23 cellular contexts compared by ENCODE assay signal in the genomic region with DNA sequence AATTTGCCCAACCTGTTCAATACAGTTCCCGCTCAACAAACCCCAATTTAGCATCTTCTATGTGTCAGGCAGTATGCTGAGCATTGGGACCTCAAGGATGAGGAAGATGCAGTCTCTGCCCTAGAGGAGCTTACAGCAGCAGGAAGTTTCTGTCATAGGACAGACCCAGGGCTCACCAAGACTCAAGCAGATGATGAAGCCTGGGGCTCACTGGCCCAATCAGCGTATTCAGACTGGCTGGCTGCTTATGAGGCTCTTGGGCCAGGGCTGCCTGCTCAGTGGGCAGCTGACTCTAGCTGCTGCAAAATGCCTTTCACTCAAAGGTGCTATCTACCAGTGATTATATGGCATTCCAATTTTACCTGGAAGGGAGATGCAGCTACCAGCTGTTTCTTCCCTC. TPM values are rescaled to one million over a fixed set of nuclear protein-coding genes. Genes with fewer than 3 reads are reported as not detected.
A peak's percentile ranks its signal among the peaks of the same experiment; 100 is the strongest.
DNase-seq lines count a peak whose midpoint lies in the region; ATAC-seq, FAIRE-seq and TF ChIP-seq lines count a peak whose summit lies in the region.
"Had no signal": no experiment of that assay in that cellular context is flagged by ENCODE, and none has a peak within 500 bp of the region (broad histone marks: within the 10 kb centered on the region; RNA-seq: fewer than 3 reads in every experiment).

No MANE protein-coding gene starts in this region.

- no peak overlapping the region for H3K4me3 Mint-ChIP-seq in GM23338
- H3K4me3 Mint-ChIP-seq in stimulated activated effector memory CD8-positive, alpha-beta T cell treated with anti-CD3 and anti-CD28 coated beads, Interleukin-12 subunit alpha, Interleukin-12 subunit beta, amount 100 ng/mL, for 72 hours, result no peak overlapping the region
- H3K4me3 Mint-ChIP-seq: CD14-positive monocyte; CD8-positive, alpha-beta T cell; HFFc6 had no signal

- no peak overlapping the region for H4K91ac ChIP-seq in H1 (replicated peaks; ENCODE audit: insufficient read length, low read length)
- no peak overlapping the region for H4K91ac ChIP-seq in neuronal stem cell (ENCODE audit: low read depth, low read length, poor library complexity)

- H3K27ac Mint-ChIP-seq in GM23338, result no peak overlapping the region
- no peak overlapping the region for H3K27ac Mint-ChIP-seq in stimulated activated effector memory CD8-positive, alpha-beta T cell treated with anti-CD3 and anti-CD28 coated beads, Interleukin-12 subunit alpha, Interleukin-12 subunit beta, amount 100 ng/mL, for 72 hours
- H3K27ac Mint-ChIP-seq: CD14-positive monocyte; CD8-positive, alpha-beta T cell; HFFc6 had no signal

- no peaks in the 10 kb centered on the region for H4K20me1 ChIP-seq in GM23338 (replicated peaks; ENCODE audit: insufficient read depth)
- no peaks in the 10 kb centered on the region for H4K20me1 ChIP-seq in H1 (replicated peaks in 1 of 2; ENCODE audit: control insufficient read depth in 1 of 2, insufficient read depth in 2 of 2, low read length in 2 of 2)

- no peaks in the 10 kb centered on the region for H3K36me3 Mint-ChIP-seq in GM23338 (ENCODE audit: low read depth)
- no peaks in the 10 kb centered on the region for H3K36me3 Mint-ChIP-seq in stimulated activated effector memory CD8-positive, alpha-beta T cell treated with anti-CD3 and anti-CD28 coated beads, Interleukin-12 subunit alpha, Interleukin-12 subunit beta, amount 100 ng/mL, for 72 hours
- H3K36me3 Mint-ChIP-seq: CD14-positive monocyte; CD8-positive, alpha-beta T cell had no signal

- H2BK12ac ChIP-seq in H1 (ENCODE audit: low read depth, low read length) (no peak overlapping the region), neuronal stem cell (ENCODE audit: low read length) (no peak overlapping the region)

- peak; percentile 42 for FAIRE-seq in H1 (lab: Jason Lieb, UNC)
- FAIRE-seq: D721Med, GM12892 had no signal

- no peak overlapping the region for H3K4me2 ChIP-seq in GM23338
- H3K4me2 ChIP-seq in H1 (ENCODE audit: insufficient read depth in 1 of 2, low read depth in 2 of 2, low read length in 2 of 2), result no peak overlapping the region; a peak in 1 of 4 replicates
- no peak overlapping the region for H3K4me2 ChIP-seq in neuronal stem cell (ENCODE audit: insufficient read depth, low read length, poor library complexity, severe bottlenecking)

- H3F3A ChIP-seq in GM23338 (replicated peaks; ENCODE audit: low read depth), result no peaks in the 10 kb centered on the region

- H3K56ac ChIP-seq in H1 (replicated peaks; ENCODE audit: insufficient read length, low read depth, low read length), result no peak overlapping the region

- TF ChIP-seq CTCF in GM23338 (conservative IDR thresholded peaks at IDR 0.05; ENCODE audit: low read depth in 2 of 2), result no peak
- no peak for TF ChIP-seq CTCF in H1 (IDR thresholded peaks at IDR 0.05; ENCODE audit: control extremely low read depth in 1 of 3, insufficient read depth in 1 of 3, low read depth in 1 of 3, low read length in 3 of 3)

- H3K79me1 ChIP-seq in H1 (ENCODE audit: low read depth, low read length), result no peaks in the 10 kb centered on the region
- H3K79me1 ChIP-seq in neuronal stem cell (ENCODE audit: low read depth, low read length), result no peaks in the 10 kb centered on the region

- DNase-seq in AG08396 (ENCODE audit: low spot score) (peak; percentile 3), GM23338 (ENCODE audit: low spot score) (no peak), H1 (ENCODE audit: low read depth in 1 of 2, low spot score in 2 of 2) (no peak), neuronal stem cell (ENCODE audit: low spot score) (no peak)
- no peak for DNase-seq in stimulated activated effector memory CD8-positive, alpha-beta T cell treated with anti-CD3 and anti-CD28 coated beads, Interleukin-12 subunit alpha, Interleukin-12 subunit beta, amount 100 ng/mL, for 72 hours (ENCODE audit: low spot score in 2 of 2)
- DNase-seq: CD8-positive, alpha-beta T cell; COR-L47; DMS153; DMS79 treated with DMSO at 0.1 percent for 48 hours; EL; GDM1; GOT3; HCEC 1CT; HFFc6; KBM-7 had no signal

- no peaks in the 10 kb centered on the region for H3K9me2 ChIP-seq in GM23338 (ENCODE audit: insufficient read depth)

- H3K27ac ChIP-seq in GM23338 (ENCODE audit: low read depth) (no peak overlapping the region), H1 (ENCODE audit: low read depth, low read length) (no peak overlapping the region), neuronal stem cell (replicated peaks; ENCODE audit: low read length) (no peak overlapping the region)

- H3K4ac ChIP-seq in H1 (replicated peaks; ENCODE audit: insufficient read length, low read depth, low read length) (no peak overlapping the region), neuronal stem cell (ENCODE audit: low read length) (no peak overlapping the region)

- H2AFZ ChIP-seq in GM23338 (peak overlapping the region; percentile 64), H1 (ENCODE audit: low read length) (peak overlapping the region; percentile 98), neuronal stem cell (ENCODE audit: low read length) (peak overlapping the region; percentile 26)

- CTCF ChIA-PET in H1 (lab: Charles Lee; ENCODE audit: partially characterized antibody), result interaction anchor here (0.9 to 1.7 kb wide), 7 partner anchors 13 to 436 kb away, joined by 3 to 7 read pairs (median 3); a partner anchor contains a TSS

- ATAC-seq in GM23338, result peak; percentile 62
- no peak for ATAC-seq in HG02852 (IDR thresholded peaks at IDR 0.05; ENCODE audit: unreplicated experiment)
- no peak for ATAC-seq in stimulated activated effector memory CD8-positive, alpha-beta T cell treated with anti-CD3 and anti-CD28 coated beads, Interleukin-12 subunit alpha, Interleukin-12 subunit beta, amount 100 ng/mL, for 72 hours
- ATAC-seq in GM18907 (IDR thresholded peaks at IDR 0.05; ENCODE audit: unreplicated experiment), result no peak
- no peak for ATAC-seq in HG02642 (IDR thresholded peaks at IDR 0.05; ENCODE audit: poor library complexity, unreplicated experiment)
- ATAC-seq: CD8-positive, alpha-beta T cell had no signal

- no peaks in the 10 kb centered on the region for H3K23me2 ChIP-seq in H1 (ENCODE audit: low read depth, low read length)

- no peak overlapping the region for H3K14ac ChIP-seq in H1 (ENCODE audit: insufficient read length)
- peak overlapping the region; percentile 5 for H3K14ac ChIP-seq in neuronal stem cell (ENCODE audit: low read length)

- TF ChIP-seq EP300 in H1 (IDR thresholded peaks at IDR 0.05; ENCODE audit: borderline replicate concordance in 1 of 2, low read depth in 2 of 2, low read length in 2 of 2), result no peak

- H2BK15ac ChIP-seq in H1 (ENCODE audit: low read length) (0 out of 2 replicates have a peak overlapping the region, but pooled peaks have one; percentile 1), neuronal stem cell (ENCODE audit: low read length) (no peak overlapping the region)

- H3K36me3 ChIP-seq in GM23338 (ENCODE audit: insufficient read depth) (no peaks in the 10 kb centered on the region), H1 (ENCODE audit: control insufficient read depth in 2 of 4, insufficient read depth in 4 of 4, low read length in 3 of 4) (no peaks in the 10 kb centered on the region), neuronal stem cell (replicated peaks in 1 of 2; ENCODE audit: control insufficient read depth in 2 of 2, insufficient read depth in 2 of 2, low read length in 2 of 2) (no peaks in the 10 kb centered on the region)

- H3K4me1 Mint-ChIP-seq in GM23338, result peaks cover 17% of the 10 kb centered on the region
- no peaks in the 10 kb centered on the region for H3K4me1 Mint-ChIP-seq in stimulated activated effector memory CD8-positive, alpha-beta T cell treated with anti-CD3 and anti-CD28 coated beads, Interleukin-12 subunit alpha, Interleukin-12 subunit beta, amount 100 ng/mL, for 72 hours
- H3K4me1 Mint-ChIP-seq: CD14-positive monocyte had no signal

- H3K4me3 ChIP-seq in GM23338 (no peak overlapping the region), H1 (ENCODE audit: extremely low read depth in 1 of 4, insufficient read depth in 2 of 4, low read depth in 3 of 4, low read length in 4 of 4) (no peak overlapping the region), neuronal stem cell (ENCODE audit: low read length in 2 of 2) (no peak overlapping the region)

- no peaks in the 10 kb centered on the region for H3K9me3 Mint-ChIP-seq in GM23338
- H3K9me3 Mint-ChIP-seq in stimulated activated effector memory CD8-positive, alpha-beta T cell treated with anti-CD3 and anti-CD28 coated beads, Interleukin-12 subunit alpha, Interleukin-12 subunit beta, amount 100 ng/mL, for 72 hours, result no peaks in the 10 kb centered on the region
- H3K9me3 Mint-ChIP-seq: CD14-positive monocyte; CD8-positive, alpha-beta T cell; HFFc6 had no signal

- H3K4me1 ChIP-seq in GM23338 (ENCODE audit: insufficient read depth) (no peaks in the 10 kb centered on the region), H1 (replicated peaks in 1 of 4; ENCODE audit: control insufficient read depth in 3 of 4, insufficient read depth in 4 of 4, low read length in 3 of 4) (peaks cover 0 to 5% (median 3%) of the 10 kb centered on the region in 4 experiments; a peak in 5 of 7 replicates), neuronal stem cell (ENCODE audit: control insufficient read depth in 2 of 2, insufficient read depth in 1 of 2, low read depth in 1 of 2, low read length in 2 of 2) (peaks cover 0 to 11% of the 10 kb centered on the region in 2 donors)

- no peak for TF ChIP-seq POLR2A in H1 (IDR thresholded peaks at IDR 0.05; ENCODE audit: control extremely low read depth in 1 of 2, low read depth in 2 of 2, low read length in 2 of 2)

- POLR2A ChIA-PET in H1 (lab: Charles Lee; ENCODE audit: partially characterized antibody), result interaction anchor here (1.5 kb wide), 1 partner anchor 115 kb away, joined by 3 read pairs; no protein-coding TSS in a partner anchor

- H3K9me3 ChIP-seq in H1 (ENCODE audit: insufficient read depth in 2 of 2, low read depth in 1 of 2, low read length in 1 of 2), result no peaks in the 10 kb centered on the region
- no peaks in the 10 kb centered on the region for H3K9me3 ChIP-seq in neuronal stem cell (replicated peaks in 1 of 2; ENCODE audit: control insufficient read depth in 2 of 2, insufficient read depth in 1 of 2, low read depth in 1 of 2, low read length in 2 of 2)

- H4K5ac ChIP-seq in H1 (ENCODE audit: insufficient read length, low read depth, low read length), result no peak overlapping the region

- H3K9ac ChIP-seq in H1 (replicated peaks in 1 of 4; ENCODE audit: extremely low read depth in 1 of 4, low read depth in 3 of 4, low read length in 3 of 4) (no peak overlapping the region), neuronal stem cell (ENCODE audit: low read depth, low read length, poor library complexity) (no peak overlapping the region)

- peaks cover 9% of the 10 kb centered on the region for H3K27me3 Mint-ChIP-seq in GM23338 (ENCODE audit: insufficient read depth, low read depth, poor library complexity)

- H3K18ac ChIP-seq in H1 (ENCODE audit: extremely low read depth, low read length) (peak overlapping the region; percentile 29; the same call in 1 of the 2 replicates), neuronal stem cell (ENCODE audit: low read length) (no peak overlapping the region)

- H4K8ac ChIP-seq in H1 (ENCODE audit: extremely low read depth, insufficient read depth, low read length) (no peak overlapping the region), neuronal stem cell (ENCODE audit: low read depth, low read length) (no peak overlapping the region)

- H2BK5ac ChIP-seq in H1 (ENCODE audit: low read depth, low read length) (no peak overlapping the region), neuronal stem cell (ENCODE audit: low read length) (no peak overlapping the region)

- H2BK120ac ChIP-seq in H1 (replicated peaks; ENCODE audit: low read depth, low read length), result no peak overlapping the region
- no peak overlapping the region for H2BK120ac ChIP-seq in neuronal stem cell (ENCODE audit: low read depth, low read length)

- H3K79me2 ChIP-seq in GM23338 (replicated peaks; ENCODE audit: insufficient read depth) (no peaks in the 10 kb centered on the region), H1 (ENCODE audit: control insufficient read depth in 1 of 2, insufficient read depth in 2 of 2, low read length in 2 of 2) (no peaks in the 10 kb centered on the region)

- H2BK20ac ChIP-seq in H1 (ENCODE audit: low read length), result peak overlapping the region; percentile 21; the same call in 1 of the 2 replicates

- no peak for TF ChIP-seq RAD21 in H1 (IDR thresholded peaks at IDR 0.05 in 1 of 2, conservative IDR thresholded peaks at IDR 0.05 in 1 of 2; ENCODE audit: low read depth in 2 of 2, low read length in 2 of 2)

- WGBS in H1 (ENCODE audit: extremely low coverage in 1 of 2, insufficient coverage in 1 of 2, insufficient read length in 1 of 2, insufficient replicate concordance in 2 of 2, low coverage in 1 of 2, low lambda C conversion rate in 2 of 2, missing lambda C conversion rate in 1 of 2), 2 experiments, result 78% methylated on average over 2 of the region's 2 CpGs; no CpG with 5 or more reads in 1 of the 2 experiments
- WGBS in neuronal stem cell (ENCODE audit: extremely low coverage in 2 of 2, insufficient read length in 2 of 2, insufficient replicate concordance in 1 of 2), 2 donors, result no CpG with 5 or more reads among the region's 2 CpGs

- H3K23ac ChIP-seq in H1 (ENCODE audit: insufficient read length) (no peak overlapping the region), neuronal stem cell (ENCODE audit: low read depth, low read length, poor library complexity) (no peak overlapping the region)

- H3K27me3 ChIP-seq in GM23338 (ENCODE audit: insufficient read depth), result no peaks in the 10 kb centered on the region
- no peaks in the 10 kb centered on the region for H3K27me3 ChIP-seq in H1 (replicated peaks in 1 of 4; ENCODE audit: control insufficient read depth in 3 of 4, extremely low read depth in 1 of 4, insufficient read depth in 3 of 4, low read length in 3 of 4)
- H3K27me3 ChIP-seq in neuronal stem cell (ENCODE audit: control insufficient read depth in 3 of 3, insufficient read depth in 3 of 3, low read depth in 1 of 3, low read length in 3 of 3), result no peaks in the 10 kb centered on the region

- H2AK5ac ChIP-seq in H1 (ENCODE audit: low read depth, low read length) (no peak overlapping the region), neuronal stem cell (ENCODE audit: low read depth, low read length) (no peak overlapping the region)

RNA-seq across cellular contexts. Expression of a gene that starts 2.1 kb away (rescaled TPM):
- total RNA-seq in GM23338 (2014; rRNA removed; shearing (Covaris generic)), result 0.47 TPM in 1 of 2 replicates, not detected in the other
- polyA plus RNA-seq in GM23338 (2016; fragmentation: Nextera tagmentation; extraction: Ambion mirVana) (0.70 and 1.1 TPM in 2 replicates), H1 (2011; rRNA removed) (0.91 and 1.4 TPM in 2 replicates)
- total RNA-seq in H1 (2021; fragmentation: NEBNext Ultra II Directional; extraction: Animal tissue kit (Norgen Biotek cat#: 25700)), result 0.63 and 0.65 TPM in 2 replicates
- polyA plus RNA-seq in H1 (2011; cell fraction: cytosol; rRNA removed), result 0.36 TPM
- 0.73 TPM for polyA plus RNA-seq in H1 (2011; cell fraction: nucleus; rRNA removed)
- polyA plus RNA-seq in H1 (2012, experiment 1 of 2), result 0.51 to 0.81 TPM (median 0.59 TPM) in 4 replicates
- 0.21 TPM for polyA plus RNA-seq in H1 (2012, experiment 2 of 2)
- polyA plus RNA-seq in H1 (2013, experiment 1 of 2), result 0.53 TPM
- polyA plus RNA-seq in H1 (2013, experiment 2 of 2), result 0.57 TPM
- not detected in 2 replicates for polyA minus RNA-seq in H1 (2011; rRNA and poly(A)+ RNA removed)
- not detected for polyA minus RNA-seq in H1 (2011; cell fraction: cytosol; rRNA and poly(A)+ RNA removed)
- not detected for polyA minus RNA-seq in H1 (2011; cell fraction: nucleus; rRNA and poly(A)+ RNA removed)
- 1.0 TPM for polyA plus RNA-seq in neuronal stem cell (2013, experiment 1 of 2)
- polyA plus RNA-seq in neuronal stem cell (2013, experiment 2 of 2), result 1.0 TPM
- total RNA-seq: A172, HFFc6 had no signal
- polyA plus RNA-seq: BJ, CD14-positive monocyte had no signal

Comparison
In these comparisons a context has a peak if more than half of its experiments do, and no peak if none do; other contexts are left out.
1. H2AFZ ChIP-seq: peak in every context shown above with its lines; median percentile 98 in H1; 64 in GM23338; 26 in neuronal stem cell.